In genomic region chr6:107460074-107460631, GRCh38 we compare ENCODE assay signal across 1 cellular context.
A peak's percentile ranks its signal among the peaks of the same experiment; 100 is the strongest.
TF ChIP-seq lines count a peak whose summit lies in the region.

No MANE protein-coding gene starts in this region.

TF ChIP-seq in K562, 482 proteins besides CTCF, POLR2A, EP300 and RAD21 (continues in another document):
- no peak for TF ChIP-seq HOMEZ (CRISPR knock-in tag; IDR thresholded peaks at IDR 0.05)
- TF ChIP-seq ETV5 (CRISPR knock-in tag; IDR thresholded peaks at IDR 0.05; ENCODE audit: low read depth) = 0 out of 2 replicates have a peak, but pooled peaks have one; percentile 9
- peak; percentile 63; the same call in 1 of the 2 replicates for TF ChIP-seq L3MBTL2 (IDR thresholded peaks at IDR 0.05)
- TF ChIP-seq ZNF764 (CRISPR knock-in tag; IDR thresholded peaks at IDR 0.05; ENCODE audit: low read depth) = no peak
- TF ChIP-seq CXXC5 (CRISPR knock-in tag; IDR thresholded peaks at IDR 0.05) = 0 out of 2 replicates have a peak, but pooled peaks have one; percentile 10
- 0 out of 2 replicates have a peak, but pooled peaks have one; percentile 11 for TF ChIP-seq ZNF224 (CRISPR knock-in tag; IDR thresholded peaks at IDR 0.05)
- no peak for TF ChIP-seq ZNF217 (CRISPR knock-in tag; IDR thresholded peaks at IDR 0.05)
- peak; percentile 0; the same call in 1 of the 2 replicates for TF ChIP-seq GABPB1 (CRISPR knock-in tag; IDR thresholded peaks at IDR 0.05)
- TF ChIP-seq FOXP4 (CRISPR knock-in tag; IDR thresholded peaks at IDR 0.05; ENCODE audit: borderline replicate concordance) = 0 out of 2 replicates have a peak, but pooled peaks have one; percentile 27
- no peak for TF ChIP-seq MYNN (IDR thresholded peaks at IDR 0.05)
- TF ChIP-seq MYNN (CRISPR knock-in tag; IDR thresholded peaks at IDR 0.05) = no peak
- no peak for TF ChIP-seq CUX1 (CRISPR knock-in tag; IDR thresholded peaks at IDR 0.05)
- TF ChIP-seq ZNF232 (CRISPR knock-in tag; IDR thresholded peaks at IDR 0.05) = no peak
- TF ChIP-seq LCOR (CRISPR knock-in tag; IDR thresholded peaks at IDR 0.05) = no peak
- no peak for TF ChIP-seq ZNF785 (CRISPR knock-in tag; IDR thresholded peaks at IDR 0.05)
- TF ChIP-seq SNRNP70 (optimal IDR thresholded peaks at IDR 0.05; ENCODE audit: low read depth, low read length) = no peak
- no peak for TF ChIP-seq NR3C1 (CRISPR knock-in tag; IDR thresholded peaks at IDR 0.05)
- TF ChIP-seq ZMIZ1 (IDR thresholded peaks at IDR 0.05; ENCODE audit: low read depth in 2 of 2, low read length in 2 of 2) = no peak
- TF ChIP-seq ELF2 (CRISPR knock-in tag; IDR thresholded peaks at IDR 0.05) = 0 out of 2 replicates have a peak, but pooled peaks have one; percentile 14
- TF ChIP-seq XRCC3 (IDR thresholded peaks at IDR 0.05) = no peak
- peak; percentile 53; the same call in 1 of the 2 replicates for TF ChIP-seq ZBTB1 (CRISPR knock-in tag; IDR thresholded peaks at IDR 0.05; ENCODE audit: borderline replicate concordance, low read depth)
- no peak for TF ChIP-seq GATAD2B (IDR thresholded peaks at IDR 0.05; ENCODE audit: borderline replicate concordance)
- no peak for TF ChIP-seq ATF3 (IDR thresholded peaks at IDR 0.05)
- no peak for TF ChIP-seq ATF3 (CRISPR knock-in tag; conservative IDR thresholded peaks at IDR 0.05)
- no peak for TF ChIP-seq MNT (conservative IDR thresholded peaks at IDR 0.05)
- no peak for TF ChIP-seq BRD4 (IDR thresholded peaks at IDR 0.05)
- no peak for TF ChIP-seq NBN (IDR thresholded peaks at IDR 0.05; ENCODE audit: low read depth)
- TF ChIP-seq HNRNPUL1 (IDR thresholded peaks at IDR 0.05; ENCODE audit: low read length) = no peak
- TF ChIP-seq KLF16 (IDR thresholded peaks at IDR 0.05) = no peak
- TF ChIP-seq POU5F1 (IDR thresholded peaks at IDR 0.05; ENCODE audit: borderline replicate concordance, low read depth, low read length, partially characterized antibody) = no peak
- TF ChIP-seq PHF20 (IDR thresholded peaks at IDR 0.05; ENCODE audit: partially characterized antibody) = peak; percentile 20
- no peak for TF ChIP-seq CREM (IDR thresholded peaks at IDR 0.05; ENCODE audit: low read depth)
- no peak for TF ChIP-seq ZNF23 (CRISPR knock-in tag; IDR thresholded peaks at IDR 0.05)
- TF ChIP-seq TEAD1 (CRISPR knock-in tag; IDR thresholded peaks at IDR 0.05) = no peak
- no peak for TF ChIP-seq PRDM10 (IDR thresholded peaks at IDR 0.05; ENCODE audit: partially characterized antibody)
- no peak for TF ChIP-seq ZNF511 (CRISPR knock-in tag; IDR thresholded peaks at IDR 0.05)
- TF ChIP-seq BDP1 (IDR thresholded peaks at IDR 0.05; ENCODE audit: insufficient read depth, insufficient read length) = no peak
- no peak for TF ChIP-seq ZNF280A (IDR thresholded peaks at IDR 0.05; ENCODE audit: low read depth, partially characterized antibody)
- TF ChIP-seq PHF21A (IDR thresholded peaks at IDR 0.05; ENCODE audit: borderline replicate concordance, low read depth) = no peak
- peak; percentile 10; the same call in 1 of the 2 replicates for TF ChIP-seq MAX (CRISPR knock-in tag; IDR thresholded peaks at IDR 0.05)
- TF ChIP-seq ERF (CRISPR knock-in tag; IDR thresholded peaks at IDR 0.05) = no peak
- no peak for TF ChIP-seq TEAD4 (IDR thresholded peaks at IDR 0.05; ENCODE audit: low read length)
- TF ChIP-seq TEAD4 (CRISPR knock-in tag; IDR thresholded peaks at IDR 0.05; ENCODE audit: borderline replicate concordance) = no peak
